8 cellular contexts compared by ENCODE assay signal in genomic region chr10:88932539-88933256, GRCh38. TPM values are rescaled to one million over a fixed set of nuclear protein-coding genes. Genes with fewer than 3 reads are reported as not detected.
A peak's percentile ranks its signal among the peaks of the same experiment; 100 is the strongest.
DNase-seq lines count a peak whose midpoint lies in the region; ATAC-seq, FAIRE-seq and TF ChIP-seq lines count a peak whose summit lies in the region.

No MANE protein-coding gene starts in this region.

- TF ChIP-seq CTCF in AG04449 (IDR thresholded peaks at IDR 0.05; ENCODE audit: insufficient read depth, low read length, missing control alignments) (peak; percentile 74), GM13976 (IDR thresholded peaks at IDR 0.05; ENCODE audit: borderline replicate concordance, control extremely low read depth, extremely low read depth, insufficient read depth, missing control alignments) (peak; percentile 89), endothelial cell of umbilical vein (IDR thresholded peaks at IDR 0.05; ENCODE audit: extremely low read depth in 1 of 2, insufficient read depth in 1 of 2, low read depth in 1 of 2, low read length in 2 of 2) (peak; percentile 75 to 84)

- no peak overlapping the region for H3K4me2 ChIP-seq in endothelial cell of umbilical vein (ENCODE audit: insufficient read depth, low read length)

- no peak overlapping the region for H3K27ac ChIP-seq in endothelial cell of umbilical vein (ENCODE audit: insufficient read depth, low read depth, low read length)

- peak; percentile 58 for ATAC-seq in HG03108 (IDR thresholded peaks at IDR 0.05; ENCODE audit: unreplicated experiment)

- BruUV-seq in endothelial cell of umbilical vein (replicated peaks; lab: Mats Ljungman, UMichigan), result no TSS peak

- H3K4me1 ChIP-seq in endothelial cell of umbilical vein (ENCODE audit: control insufficient read depth, extremely low read depth, insufficient read depth, low read length), result peaks cover 4% of the 10 kb centered on the region

- in situ Hi-C loops in GM13976 (cut with MboI; ENCODE audit: low sequenced_read_pairs, unreplicated experiment), result loop anchor here (5.0 to 10.0 kb wide), 2 partner anchors 95 to 368 kb away; no protein-coding TSS in a partner anchor

- H4K20me1 ChIP-seq in endothelial cell of umbilical vein (replicated peaks; ENCODE audit: control insufficient read depth, extremely low read depth, insufficient read depth, low read length), result no peaks in the 10 kb centered on the region

- POLR2A ChIA-PET in AG04449 (lab: Yijun Ruan, JAX), result interaction anchor here (0.7 to 3.2 kb wide), 6 partner anchors 13 to 1262 kb away, joined by 3 to 21 read pairs (median 4); partner anchors contain the start of gene FAS
- POLR2A ChIA-PET in endothelial cell of umbilical vein (lab: Charles Lee), result no interaction called here

- DNase-seq in AG04449 (ENCODE audit: low read depth, low spot score) (peak; percentile 67), GM13976 (ENCODE audit: low spot score) (peak; percentile 29), NCI-H226 (peak; percentile 77), endothelial cell of umbilical vein (ENCODE audit: low read depth, low spot score) (peak; percentile 55), mucosa of gallbladder (ENCODE audit: low spot score) (peak; percentile 63), stromal cell of bone marrow (ENCODE audit: low read depth) (peak; percentile 82)
- DNase-seq in activated CD4-positive, alpha-beta T cell treated with anti-CD3 and anti-CD28 coated beads for 48 hours, result peak; percentile 53

- intact Hi-C loops in endothelial cell of umbilical vein (cut with micrococcal nuclease), result loop anchor here (1.0 to 5.0 kb wide), 6 partner anchors 50 to 780 kb away; partner anchors contain the start of gene RNLS

- no peaks in the 10 kb centered on the region for H3K9me1 ChIP-seq in endothelial cell of umbilical vein (replicated peaks; ENCODE audit: control insufficient read depth, extremely low read depth, insufficient read depth, low read length)

- dilution Hi-C loops in endothelial cell of umbilical vein (cut with MboI; ENCODE audit: extremely low pct_ligation_motif_present, low sequenced_read_pairs), result no loop called here

- H3K9me3 ChIP-seq in endothelial cell of umbilical vein (replicated peaks; ENCODE audit: control insufficient read depth, insufficient read depth, low read length), result no peaks in the 10 kb centered on the region

- TF ChIP-seq POLR2A in endothelial cell of umbilical vein (IDR thresholded peaks at IDR 0.05; ENCODE audit: low read depth, low read length), result no peak

- H3K9ac ChIP-seq in endothelial cell of umbilical vein (replicated peaks; ENCODE audit: extremely low read depth, insufficient read depth, low read length), result no peak overlapping the region

- CTCF ChIA-PET in AG04449 (lab: Yijun Ruan, JAX), result interaction anchor here (0.5 to 15.5 kb wide), 63 partner anchors 8 to 373 kb away, joined by 3 to 1009 read pairs (median 6); partner anchors contain the start of genes ANKRD22, CH25H, FAS and RNLS
- CTCF ChIA-PET in endothelial cell of umbilical vein (lab: Charles Lee), result interaction anchor here (0.5 to 11.9 kb wide), 57 partner anchors 9 to 429 kb away, joined by 3 to 584 read pairs (median 4); partner anchors contain the start of genes CH25H, FAS, RNLS and STAMBPL1

- H2AFZ ChIP-seq in endothelial cell of umbilical vein (ENCODE audit: low read depth, low read length), result no peak overlapping the region

- H3K27me3 ChIP-seq in endothelial cell of umbilical vein (ENCODE audit: control insufficient read depth in 2 of 2, insufficient read depth in 2 of 2, low read length in 2 of 2), result peaks cover 0 to 2% of the 10 kb centered on the region in 2 experiments

- H3K4me3 ChIP-seq in AG04449 (ENCODE audit: low read depth, low read length) (no peak overlapping the region), endothelial cell of umbilical vein (replicated peaks in 1 of 3; ENCODE audit: insufficient read depth in 1 of 3, low read depth in 1 of 3, low read length in 3 of 3) (no peak overlapping the region)

- peak; percentile 94 for FAIRE-seq in endothelial cell of umbilical vein (lab: Jason Lieb, UNC)

- no peaks in the 10 kb centered on the region for H3K79me2 ChIP-seq in endothelial cell of umbilical vein (ENCODE audit: control insufficient read depth, insufficient read depth, low read length)

- no peaks in the 10 kb centered on the region for H3K36me3 ChIP-seq in endothelial cell of umbilical vein (ENCODE audit: control insufficient read depth in 2 of 2, extremely low read depth in 1 of 2, insufficient read depth in 2 of 2, low read length in 2 of 2)

TF ChIP-seq in endothelial cell of umbilical vein, 7 proteins besides CTCF, POLR2A, EP300 and RAD21:
- no peak for TF ChIP-seq MYC (IDR thresholded peaks at IDR 0.05; ENCODE audit: low read depth, low read length)
- no peak for TF ChIP-seq JUN (IDR thresholded peaks at IDR 0.05; ENCODE audit: borderline replicate concordance, insufficient read depth, insufficient read length, low read depth)
- TF ChIP-seq FOS (IDR thresholded peaks at IDR 0.05; ENCODE audit: borderline replicate concordance, insufficient read depth, low read length), result no peak
- TF ChIP-seq GATA2 (IDR thresholded peaks at IDR 0.05; ENCODE audit: insufficient read depth, insufficient read length, low read depth, low read length), result no peak
- no peak for TF ChIP-seq EZH2 (IDR thresholded peaks at IDR 0.05; ENCODE audit: borderline replicate concordance, low read depth, low read length, severe bottlenecking)
- no peak for TF ChIP-seq POLR2AphosphoS5 (IDR thresholded peaks at IDR 0.05; ENCODE audit: insufficient read depth, low read depth, low read length)
- TF ChIP-seq MAX (IDR thresholded peaks at IDR 0.05; ENCODE audit: insufficient read depth, insufficient read length), result no peak
TF ChIP-seq in endothelial cell of umbilical vein: peak in this region for 0.

RNA-seq across cellular contexts. Expression of gene ACTA2, which starts 19.9 kb away (rescaled TPM):
- 9.7 and 13.0 TPM in 2 replicates for total RNA-seq in endothelial cell of umbilical vein
- polyA plus RNA-seq in endothelial cell of umbilical vein, result 6.3 and 7.0 TPM in 2 replicates
- 11.4 and 11.5 TPM in 2 replicates for polyA plus RNA-seq in endothelial cell of umbilical vein (2011; cell fraction: cytosol; rRNA removed)
- polyA plus RNA-seq in endothelial cell of umbilical vein (2011; cell fraction: nucleus; rRNA removed), result 6.3 and 7.9 TPM in 2 replicates
- 22.7 and 23.0 TPM in 2 replicates for polyA plus RNA-seq in endothelial cell of umbilical vein (2012)
- polyA minus RNA-seq in endothelial cell of umbilical vein, result 6.7 and 10.0 TPM in 2 replicates
- 3.1 TPM for polyA minus RNA-seq in endothelial cell of umbilical vein (2011; cell fraction: cytosol; rRNA and poly(A)+ RNA removed)
- polyA minus RNA-seq in endothelial cell of umbilical vein (2011; cell fraction: nucleus; rRNA and poly(A)+ RNA removed), result 2.7 and 3.1 TPM in 2 replicates
- 2,259 TPM for total RNA-seq in mucosa of gallbladder

RNA-seq across cellular contexts. Expression of gene STAMBPL1, which starts 52.7 kb away (rescaled TPM):
- total RNA-seq in endothelial cell of umbilical vein (1.0 and 1.8 TPM in 2 replicates), mucosa of gallbladder (6.8 TPM)
- 0.70 and 0.84 TPM in 2 replicates for polyA plus RNA-seq in endothelial cell of umbilical vein
- 0.76 and 0.85 TPM in 2 replicates for polyA plus RNA-seq in endothelial cell of umbilical vein (2011; cell fraction: cytosol; rRNA removed)
- polyA plus RNA-seq in endothelial cell of umbilical vein (2011; cell fraction: nucleus; rRNA removed), result 1.2 and 1.4 TPM in 2 replicates
- 0.65 and 1.9 TPM in 2 replicates for polyA plus RNA-seq in endothelial cell of umbilical vein (2012)
- 0.24 and 0.91 TPM in 2 replicates for polyA minus RNA-seq in endothelial cell of umbilical vein
- 25.0 TPM for polyA minus RNA-seq in endothelial cell of umbilical vein (2011; cell fraction: cytosol; rRNA and poly(A)+ RNA removed)
- polyA minus RNA-seq in endothelial cell of umbilical vein (2011; cell fraction: nucleus; rRNA and poly(A)+ RNA removed), result 1.5 and 2.6 TPM in 2 replicates

RNA-seq across cellular contexts. Expression of gene FAS, which starts 57.9 kb away (rescaled TPM):
- total RNA-seq in endothelial cell of umbilical vein, result 6.0 and 6.1 TPM in 2 replicates
- 1.7 and 2.0 TPM in 2 replicates for polyA plus RNA-seq in endothelial cell of umbilical vein
- polyA plus RNA-seq in endothelial cell of umbilical vein (2011; cell fraction: cytosol; rRNA removed), result 3.0 and 3.6 TPM in 2 replicates
- polyA plus RNA-seq in endothelial cell of umbilical vein (2011; cell fraction: nucleus; rRNA removed), result 6.6 and 7.0 TPM in 2 replicates
- polyA plus RNA-seq in endothelial cell of umbilical vein (2012), result 6.3 and 11.4 TPM in 2 replicates
- polyA minus RNA-seq in endothelial cell of umbilical vein, result 2.7 and 4.0 TPM in 2 replicates
- 9.7 TPM for polyA minus RNA-seq in endothelial cell of umbilical vein (2011; cell fraction: cytosol; rRNA and poly(A)+ RNA removed)
- polyA minus RNA-seq in endothelial cell of umbilical vein (2011; cell fraction: nucleus; rRNA and poly(A)+ RNA removed), result 2.9 and 4.3 TPM in 2 replicates
- 18.8 TPM for total RNA-seq in mucosa of gallbladder

Comparison
In these comparisons a context has a peak if more than half of its experiments do, and no peak if none do; other contexts are left out.
1. DNase-seq: peak in every context shown above with its lines; median percentile 82 in stromal cell of bone marrow; 77 in NCI-H226; 67 in AG04449; 63 in mucosa of gallbladder; 55 in endothelial cell of umbilical vein; 53 in activated CD4-positive, alpha-beta T cell treated with anti-CD3 and anti-CD28 coated beads for 48 hours; 29 in GM13976.
2. RNA of gene ACTA2, which starts 19.9 kb away (total RNA-seq): 2,259 TPM in mucosa of gallbladder (single experiment); 9.7 to 13.0 TPM in endothelial cell of umbilical vein; every median in the first group is over 100 times any median in the second.
3. Peak in every context shown above with its lines, with median percentiles within 50 percentile points of each other: CTCF ChIP-seq.